ENCODE assay signal across 1 cellular context in genomic region chr9:91426123-91426745, GRCh38.
TF ChIP-seq lines count a peak whose summit lies in the region.

No MANE protein-coding gene starts in this region.

TF ChIP-seq in K562, 482 proteins besides CTCF, POLR2A, EP300 and RAD21 (continues in another document):
- no peak for TF ChIP-seq CHD7 (IDR thresholded peaks at IDR 0.05; ENCODE audit: low read depth, low read length)
- no peak for TF ChIP-seq HDAC2 (IDR thresholded peaks at IDR 0.05)
- TF ChIP-seq RUNX1 (IDR thresholded peaks at IDR 0.05; ENCODE audit: low read depth), result no peak
- TF ChIP-seq TRIM25 (IDR thresholded peaks at IDR 0.05; ENCODE audit: borderline replicate concordance), result no peak
- peak; percentile 63; the same call in 1 of the 2 replicates for TF ChIP-seq SMC3 (conservative IDR thresholded peaks at IDR 0.05; ENCODE audit: insufficient read depth, low read depth, low read length)
- TF ChIP-seq FIP1L1 (IDR thresholded peaks at IDR 0.05; ENCODE audit: low read depth, low read length, poor library complexity, severe bottlenecking), result no peak
- TF ChIP-seq PML (IDR thresholded peaks at IDR 0.05; ENCODE audit: low read length), result no peak
- TF ChIP-seq DEAF1 (CRISPR knock-in tag; IDR thresholded peaks at IDR 0.05), result 0 out of 2 replicates have a peak, but pooled peaks have one; percentile 30
- no peak for TF ChIP-seq FOXA3 (CRISPR knock-in tag; conservative IDR thresholded peaks at IDR 0.05 in 1 of 2, IDR thresholded peaks at IDR 0.05 in 1 of 2)
- no peak for TF ChIP-seq ZNF277 (CRISPR knock-in tag; IDR thresholded peaks at IDR 0.05; ENCODE audit: borderline replicate concordance)
- no peak for TF ChIP-seq SNRNP70 (optimal IDR thresholded peaks at IDR 0.05; ENCODE audit: low read depth, low read length)
- TF ChIP-seq RCOR1 (IDR thresholded peaks at IDR 0.05; ENCODE audit: borderline replicate concordance in 1 of 2, low read depth in 2 of 2, low read length in 2 of 2), result 0 out of 4 replicates have a peak, but pooled peaks of 1 of the 2 experiments have one; percentile 17
- no peak for TF ChIP-seq BCOR (IDR thresholded peaks at IDR 0.05)
- no peak for TF ChIP-seq ZNF318 (IDR thresholded peaks at IDR 0.05; ENCODE audit: borderline replicate concordance in 1 of 2, low read depth in 1 of 2)
- TF ChIP-seq DIDO1 (tag; IDR thresholded peaks at IDR 0.05; ENCODE audit: low read depth), result no peak
- no peak for TF ChIP-seq NCOA6 (IDR thresholded peaks at IDR 0.05)
